In genomic region chr16:28845173-28846079, GRCh38 we compare ENCODE assay signal across 1 cellular context.
TF ChIP-seq lines count a peak whose summit lies in the region.

No MANE protein-coding gene starts in this region.

TF ChIP-seq in endothelial cell of umbilical vein, 7 proteins besides CTCF, POLR2A, EP300 and RAD21:
- TF ChIP-seq, protein P1, sequence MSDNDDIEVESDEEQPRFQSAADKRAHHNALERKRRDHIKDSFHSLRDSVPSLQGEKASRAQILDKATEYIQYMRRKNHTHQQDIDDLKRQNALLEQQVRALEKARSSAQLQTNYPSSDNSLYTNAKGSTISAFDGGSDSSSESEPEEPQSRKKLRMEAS (IDR thresholded peaks at IDR 0.05; ENCODE audit: insufficient read depth, insufficient read length), result no peak
- no peak for TF ChIP-seq POLR2AphosphoS5 (IDR thresholded peaks at IDR 0.05; ENCODE audit: insufficient read depth, low read depth, low read length)
